1 cellular context compared by ENCODE assay signal in genomic region chr5:10502578-10502977, GRCh38.
TF ChIP-seq lines count a peak whose summit lies in the region.

No MANE protein-coding gene starts in this region.

TF ChIP-seq in K562, 482 proteins besides CTCF, POLR2A, EP300 and RAD21 (continued from another document):
- 0 out of 4 replicates have a peak, but pooled peaks of 1 of the 2 experiments have one; percentile 7 for TF ChIP-seq UBTF (IDR thresholded peaks at IDR 0.05; ENCODE audit: borderline replicate concordance in 1 of 2, low read depth in 2 of 2, low read length in 2 of 2)
- TF ChIP-seq SMC3 (conservative IDR thresholded peaks at IDR 0.05; ENCODE audit: insufficient read depth, low read depth, low read length) = no peak
- TF ChIP-seq ZNF263 (CRISPR knock-in tag; IDR thresholded peaks at IDR 0.05; ENCODE audit: borderline replicate concordance) = 0 out of 2 replicates have a peak, but pooled peaks have one; percentile 41
- peak; percentile 48; the same call in 1 of the 2 replicates for TF ChIP-seq ZNF583 (CRISPR knock-in tag; IDR thresholded peaks at IDR 0.05)
- TF ChIP-seq KAT2B (IDR thresholded peaks at IDR 0.05; ENCODE audit: low read depth, low read length) = no peak
TF ChIP-seq in K562: peak in this region for 5.
